ENCODE assay signal across 8 cellular contexts in genomic region chr17:39980402-39981206, GRCh38. TPM values are rescaled to one million over a fixed set of nuclear protein-coding genes. Genes with fewer than 3 reads are reported as not detected.
DNase-seq lines count a peak whose midpoint lies in the region; ATAC-seq and TF ChIP-seq lines count a peak whose summit lies in the region.

Gene PSMD3, plus strand, starts transcription at chr17:39980807. Its CDS starts 164 bp downstream, at chr17:39980971.

- intact Hi-C loops in lower lobe of right lung (cut with DNase I) = no loop called here

- H3K36me3 ChIP-seq in ectodermal cell (ENCODE audit: control insufficient read depth, insufficient read depth, low read length) (peaks cover 15% of the 10 kb centered on the region), lower lobe of right lung (peaks cover 16% of the 10 kb centered on the region)

- DNase-seq in COLO829 (ENCODE audit: low spot score) (peak; percentile 95), HS-5 (ENCODE audit: low read depth) (peak; percentile 99), NK-92 (lab: John Stamatoyannopoulos, UW; ENCODE audit: unreplicated experiment) (peak; percentile 95), lower lobe of right lung (peak; percentile 97)
- DNase-seq in activated CD8-positive, alpha-beta memory T cell treated with anti-CD3 and anti-CD28 coated beads for 1 hour (ENCODE audit: extremely low read depth in 1 of 2, low read depth in 1 of 2) = peak; percentile 91 to 97
- peak; percentile 93 to 97 (median 95) for DNase-seq in stimulated activated CD4-positive, alpha-beta T cell treated with anti-CD3 and anti-CD28 coated beads, TNF-alpha, amount 100 ng/mL, for 24 hours (ENCODE audit: low read depth in 3 of 3)

- ATAC-seq in GM19468 (IDR thresholded peaks at IDR 0.05; ENCODE audit: extremely low read depth, unreplicated experiment) (peak; percentile 89), lower lobe of right lung (peak; percentile 97 to 98)

- peak within 1 kb of the TSS; percentile 88 for H3K27ac ChIP-seq in ectodermal cell (ENCODE audit: insufficient read depth, low read depth, low read length, poor library complexity, severe bottlenecking)
- H3K27ac ChIP-seq in lower lobe of right lung = peak within 1 kb of the TSS; percentile 96

- no peaks in the 10 kb centered on the region for H3K4me1 ChIP-seq in ectodermal cell (ENCODE audit: control insufficient read depth, insufficient read depth, low read length)
- peaks cover 29% of the 10 kb centered on the region for H3K4me1 ChIP-seq in lower lobe of right lung

- H3K27me3 ChIP-seq in ectodermal cell (ENCODE audit: control insufficient read depth, insufficient read depth, low read length, poor library complexity, severe bottlenecking) (peaks cover 18% of the 10 kb centered on the region), lower lobe of right lung (ENCODE audit: low read depth) (no peaks in the 10 kb centered on the region)

- H3K9me3 ChIP-seq in ectodermal cell (ENCODE audit: control insufficient read depth, low read length) = no peaks in the 10 kb centered on the region
- H3K9me3 ChIP-seq in lower lobe of right lung = no peaks in the 10 kb centered on the region

- 0% methylated on average over 82 of the region's 82 CpGs for WGBS in ectodermal cell, 2 experiments

- TF ChIP-seq CTCF in lower lobe of right lung (IDR thresholded peaks at IDR 0.05) = peak; percentile 72

- H3K4me3 ChIP-seq in ectodermal cell (ENCODE audit: insufficient read depth, low read depth, low read length) (peak within 1 kb of the TSS; percentile 92), lower lobe of right lung (peak within 1 kb of the TSS; percentile 92)

RNA-seq across cellular contexts. Expression of gene PSMD3, which starts in this region (rescaled TPM):
- 161 TPM for polyA plus RNA-seq in ectodermal cell (2013, experiment 1 of 4)
- 154 TPM for polyA plus RNA-seq in ectodermal cell (2013, experiment 2 of 4)
- 119 TPM for polyA plus RNA-seq in ectodermal cell (2013, experiment 3 of 4)
- polyA plus RNA-seq in ectodermal cell (2013, experiment 4 of 4) = 136 TPM
- total RNA-seq in lower lobe of right lung = 79.3 TPM

Comparison
In these comparisons a context has a peak if more than half of its experiments do, and no peak if none do; other contexts are left out.
1. Peak in every context shown above with its lines: DNase-seq, ATAC-seq, H3K4me3 ChIP-seq and H3K27ac ChIP-seq.